In the genomic region with DNA sequence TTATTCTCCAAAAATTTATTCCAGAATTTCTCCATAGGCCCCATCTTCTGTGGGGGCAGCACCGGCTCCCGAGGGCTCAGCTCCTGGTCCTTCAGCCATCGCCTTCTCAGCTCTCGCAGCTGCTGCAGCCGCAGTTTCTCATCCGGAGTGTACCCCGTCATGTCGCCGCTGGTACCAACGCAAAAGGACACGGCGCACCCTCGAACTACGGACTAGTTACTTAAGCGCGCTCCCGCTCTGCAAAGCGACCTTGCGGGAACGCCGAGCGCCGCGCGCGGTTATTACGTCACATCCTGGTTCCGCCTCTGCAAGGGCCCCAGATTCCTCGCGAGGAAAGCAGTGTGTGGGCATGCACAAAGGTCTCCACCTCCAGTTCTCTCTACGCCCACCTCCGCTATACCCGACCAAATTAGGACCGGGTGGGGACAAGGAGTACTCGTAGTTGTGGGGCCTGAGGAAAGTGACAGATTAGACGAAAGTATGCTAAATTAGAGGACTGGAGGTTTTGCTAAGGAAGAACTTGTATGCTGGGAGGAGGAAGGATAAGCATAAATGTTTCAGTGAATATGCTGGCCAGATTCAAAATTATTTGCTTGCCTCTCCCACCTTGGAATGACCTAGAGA, we compare ENCODE assay signal across 8 cellular contexts. TPM values are rescaled to one million over a fixed set of nuclear protein-coding genes. Genes with fewer than 3 reads are reported as not detected.
DNase-seq lines count a peak whose midpoint lies in the region; ATAC-seq and TF ChIP-seq lines count a peak whose summit lies in the region.

A gene (minus strand): TSS at position 260 of the 624 bp plus-strand sequence. CDS start 99 bp downstream, at position 161.

- H3K27me3 ChIP-seq in Karpas-422 (ENCODE audit: low read length) (no peaks in the 10 kb centered on the region), esophagus squamous epithelium (no peaks in the 10 kb centered on the region)

- H3K36me3 Mint-ChIP-seq in naive B cell = peaks cover 0 to 9% of the 10 kb centered on the region in 2 donors
- peaks cover 13% of the 10 kb centered on the region for H3K36me3 Mint-ChIP-seq in stimulated activated memory B cell treated with anti-CD40 and anti-IgM and Interleukin-4, amounts not matched to agents 10 μg/mL and 1 μg/mL and 100 μg/mL, for 72 hours

- peaks cover 43% of the 10 kb centered on the region for H3K79me2 ChIP-seq in Karpas-422 (ENCODE audit: low read length)

- no peaks in the 10 kb centered on the region; the same call in 1 of the 2 replicates for H4K20me1 ChIP-seq in Karpas-422 (ENCODE audit: insufficient read depth, low read depth, low read length)

- TF ChIP-seq POLR2A in esophagus squamous epithelium (IDR thresholded peaks at IDR 0.05) = peak in 3 of 4 donors; percentile 70 to 83 (median 78)

- H3K9me3 Mint-ChIP-seq in naive B cell = no peaks in the 10 kb centered on the region
- no peaks in the 10 kb centered on the region for H3K9me3 Mint-ChIP-seq in stimulated activated memory B cell treated with anti-CD40 and anti-IgM and Interleukin-4, amounts not matched to agents 10 μg/mL and 1 μg/mL and 100 μg/mL, for 72 hours

- WGBS in esophagus squamous epithelium, 2 donors = 0% methylated on average over 5 to 28 of the region's 36 CpGs

- H3K36me3 ChIP-seq in Karpas-422 (ENCODE audit: insufficient read depth, low read length) = no peaks in the 10 kb centered on the region; the same call in 1 of the 2 replicates
- H3K36me3 ChIP-seq in esophagus squamous epithelium = peaks cover 0 to 26% (median 0%) of the 10 kb centered on the region in 3 donors

- peak within 1 kb of the TSS; percentile 77 for H3K4me2 ChIP-seq in Karpas-422 (ENCODE audit: low read depth, low read length, poor library complexity, severe bottlenecking)

- peaks cover 22% of the 10 kb centered on the region for H3K4me1 ChIP-seq in Karpas-422 (ENCODE audit: low read length)
- H3K4me1 ChIP-seq in esophagus squamous epithelium = peaks cover 8 to 34% (median 12%) of the 10 kb centered on the region in 3 donors

- H3K27ac ChIP-seq in Karpas-422 (ENCODE audit: low read length) (peak within 1 kb of the TSS; percentile 74), esophagus squamous epithelium (peak within 1 kb of the TSS; percentile 87 to 96 (median 94))

- H3K27ac Mint-ChIP-seq in naive B cell = peak within 1 kb of the TSS; percentile 96 to 99 (median 98)
- H3K27ac Mint-ChIP-seq in stimulated activated memory B cell treated with anti-CD40 and anti-IgM and Interleukin-4, amounts not matched to agents 10 μg/mL and 1 μg/mL and 100 μg/mL, for 72 hours = peak within 1 kb of the TSS; percentile 94

- H3K4me3 ChIP-seq in Karpas-422 (ENCODE audit: low read length) (peak within 1 kb of the TSS; percentile 98), esophagus squamous epithelium (peak within 1 kb of the TSS; percentile 79 to 97 (median 86))

- intact Hi-C loops in esophagus squamous epithelium (cut with DNase I) = no loop called here

- peak; percentile 80 for DNase-seq in DMS79 (lab: John Stamatoyannopoulos, UW)
- peak; percentile 99 for DNase-seq in Karpas-422
- peak; percentile 97 for DNase-seq in RKO (ENCODE audit: low spot score)
- peak; percentile 91 for DNase-seq in activated T-helper 1 cell treated with Interleukin-2 at 50 U/mL for 16 hours (ENCODE audit: low read depth)
- peak; percentile 57 for DNase-seq in esophagus squamous epithelium (lab: John Stamatoyannopoulos, UW)
- DNase-seq in naive B cell = peak; percentile 93

- H2AFZ ChIP-seq in Karpas-422 (ENCODE audit: low read length) = peak within 1 kb of the TSS; percentile 78

- peak within 1 kb of the TSS; percentile 97 for H3K9ac ChIP-seq in Karpas-422 (ENCODE audit: low read length)

- H3K4me3 Mint-ChIP-seq in naive B cell = peak within 1 kb of the TSS; percentile 99 to 100 (median 100)
- peak within 1 kb of the TSS; percentile 99 for H3K4me3 Mint-ChIP-seq in stimulated activated memory B cell treated with anti-CD40 and anti-IgM and Interleukin-4, amounts not matched to agents 10 μg/mL and 1 μg/mL and 100 μg/mL, for 72 hours

- peaks cover 22 to 27% (median 26%) of the 10 kb centered on the region in 3 donors for H3K4me1 Mint-ChIP-seq in naive B cell
- peaks cover 23% of the 10 kb centered on the region for H3K4me1 Mint-ChIP-seq in stimulated activated memory B cell treated with anti-CD40 and anti-IgM and Interleukin-4, amounts not matched to agents 10 μg/mL and 1 μg/mL and 100 μg/mL, for 72 hours

- H3K9me2 ChIP-seq in Karpas-422 (replicated peaks; ENCODE audit: insufficient read depth, low read length) = no peaks in the 10 kb centered on the region

- H3K9me3 ChIP-seq in Karpas-422 (ENCODE audit: low read length) (no peaks in the 10 kb centered on the region), esophagus squamous epithelium (no peaks in the 10 kb centered on the region)

- peak in 1 of 6 experiments; percentile 46 for TF ChIP-seq CTCF in esophagus squamous epithelium (IDR thresholded peaks at IDR 0.05)

- peak; percentile 89 for ATAC-seq in GM21825 (IDR thresholded peaks at IDR 0.05; ENCODE audit: unreplicated experiment)
- ATAC-seq in naive B cell (ENCODE audit: low read depth in 2 of 2) = peak; percentile 83
- peak; percentile 97 for ATAC-seq in stimulated activated memory B cell treated with anti-CD40 and anti-IgM and Interleukin-4, amounts not matched to agents 10 μg/mL and 1 μg/mL and 100 μg/mL, for 72 hours

- peaks cover 0 to 17% (median 6%) of the 10 kb centered on the region in 3 donors for H3K27me3 Mint-ChIP-seq in naive B cell
- peaks cover 6% of the 10 kb centered on the region for H3K27me3 Mint-ChIP-seq in stimulated activated memory B cell treated with anti-CD40 and anti-IgM and Interleukin-4, amounts not matched to agents 10 μg/mL and 1 μg/mL and 100 μg/mL, for 72 hours

RNA-seq across cellular contexts. Expression of the gene that starts here (rescaled TPM):
- total RNA-seq in Karpas-422 (2014; rRNA removed; shearing (Covaris generic); ENCODE audit: low replicate concordance) = 72.4 and 95.6 TPM in 2 replicates
- total RNA-seq in esophagus squamous epithelium = 10 to 100 TPM; 33.7 to 83.7 (median 48.3) TPM
- polyA plus RNA-seq in naive B cell (ENCODE audit: low read depth in 6 of 6) = 10 to 100 TPM; 51.5 to 84.4 (median 60.3) TPM

Comparison
In these comparisons a context has a peak if more than half of its experiments do, and no peak if none do; other contexts are left out.
1. Peak in every context shown above with its lines: DNase-seq, ATAC-seq, H3K4me3 ChIP-seq and H3K27ac ChIP-seq.